ENCODE assay signal across 15 cellular contexts in the genomic region with DNA sequence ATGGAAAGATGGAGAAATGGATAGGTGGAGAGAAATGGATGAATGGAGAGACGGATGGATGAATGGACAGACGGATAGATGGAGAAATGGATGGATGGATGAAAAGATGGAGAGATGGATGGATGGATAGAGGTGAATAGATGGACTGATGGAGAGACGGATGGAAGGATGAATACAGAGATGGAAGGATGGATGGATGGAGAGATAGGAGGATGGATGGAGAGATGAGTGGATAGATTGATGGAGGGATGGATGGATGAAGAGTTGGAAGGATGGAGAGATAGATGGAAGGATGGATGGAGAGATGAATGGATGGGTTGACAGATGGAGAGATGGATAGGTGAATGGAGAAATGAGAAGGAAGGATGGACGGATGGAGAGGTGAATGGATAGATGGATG.
DNase-seq lines count a peak whose midpoint lies in the region; ATAC-seq and TF ChIP-seq lines count a peak whose summit lies in the region.
"Had no signal": no experiment of that assay in that cellular context is flagged by ENCODE, and none has a peak within 500 bp of the region (broad histone marks: within the 10 kb centered on the region; RNA-seq: fewer than 3 reads in every experiment).

No MANE protein-coding gene starts in this region.

- H3K9me3 Mint-ChIP-seq in CD14-positive monocyte = peaks cover 0 to 6% (median 0%) of the 10 kb centered on the region in 7 donors
- H3K9me3 Mint-ChIP-seq: HFFc6 had no signal

- H3K9me3 ChIP-seq in HEK293 (ENCODE audit: control insufficient read depth, insufficient read depth, low read depth, low read length) (no peaks in the 10 kb centered on the region), neuronal stem cell (replicated peaks in 1 of 2; ENCODE audit: control insufficient read depth in 2 of 2, insufficient read depth in 1 of 2, low read depth in 1 of 2, low read length in 2 of 2) (no peaks in the 10 kb centered on the region)
- H3K9me3 ChIP-seq: BE2C, HAP-1 had no signal

- H3K9ac ChIP-seq in neuronal stem cell (ENCODE audit: low read depth, low read length, poor library complexity) = no peak overlapping the region

- H3K27me3 ChIP-seq in neuronal stem cell (ENCODE audit: control insufficient read depth in 3 of 3, insufficient read depth in 3 of 3, low read depth in 1 of 3, low read length in 3 of 3) = no peaks in the 10 kb centered on the region
- H3K27me3 ChIP-seq: BE2C had no signal

- peak; percentile 25 for TF ChIP-seq CTCF in CD14-positive monocyte (IDR thresholded peaks at IDR 0.05)
- no peak for TF ChIP-seq CTCF in HEK293 (tag by site-specific recombination; IDR thresholded peaks at IDR 0.05)

- H3K4me3 Mint-ChIP-seq in CD14-positive monocyte = no peak overlapping the region
- H3K4me3 Mint-ChIP-seq: HFFc6 had no signal

- no peak overlapping the region for H2BK5ac ChIP-seq in neuronal stem cell (ENCODE audit: low read length)

- H3K4me1 ChIP-seq in HEK293 (ENCODE audit: control insufficient read depth, insufficient read depth, low read length) (no peaks in the 10 kb centered on the region), neuronal stem cell (ENCODE audit: control insufficient read depth in 2 of 2, insufficient read depth in 1 of 2, low read depth in 1 of 2, low read length in 2 of 2) (peaks cover 43 to 64% of the 10 kb centered on the region in 2 donors)
- H3K4me1 ChIP-seq: HAP-1 had no signal

- no peak for ATAC-seq in GM19452 (IDR thresholded peaks at IDR 0.05; ENCODE audit: unreplicated experiment)

- no peak overlapping the region for H2BK15ac ChIP-seq in neuronal stem cell (ENCODE audit: low read length)

- no peak overlapping the region for H3K4ac ChIP-seq in neuronal stem cell (ENCODE audit: low read length)

- intact Hi-C loops in CD14-positive monocyte (cut with micrococcal nuclease) = no loop called here

- H4K91ac ChIP-seq in neuronal stem cell (ENCODE audit: low read depth, low read length, poor library complexity) = no peak overlapping the region

- no peaks in the 10 kb centered on the region for H3K36me3 ChIP-seq in HEK293 (ENCODE audit: control insufficient read depth in 2 of 2, insufficient read depth in 1 of 2, low read length in 2 of 2)
- no peaks in the 10 kb centered on the region for H3K36me3 ChIP-seq in neuronal stem cell (replicated peaks in 1 of 2; ENCODE audit: control insufficient read depth in 2 of 2, insufficient read depth in 2 of 2, low read length in 2 of 2)
- H3K36me3 ChIP-seq: BE2C, HAP-1 had no signal

- H2BK12ac ChIP-seq in neuronal stem cell (ENCODE audit: low read length) = peak overlapping the region; percentile 14

- H2BK120ac ChIP-seq in neuronal stem cell (ENCODE audit: low read depth, low read length) = no peak overlapping the region

- no peak overlapping the region for H3K14ac ChIP-seq in neuronal stem cell (ENCODE audit: low read length)

- POLR2A ChIA-PET in HEK293 (lab: Yijun Ruan, JAX) = no interaction called here

- no peak for DNase-seq in CD14-positive monocyte (ENCODE audit: low spot score)
- no peak for DNase-seq in neuronal stem cell (ENCODE audit: low spot score)
- DNase-seq in SW480 (ENCODE audit: low spot score) = no peak
- no peak for DNase-seq in NCI-H345 treated with DMSO at 0.1 percent for 48 hours (lab: John Stamatoyannopoulos, UW; ENCODE audit: unreplicated experiment)
- DNase-seq: BE2C, DMS53, GF-D8, HFFc6, IMR-90, KG1 had no signal

- H3K4me2 ChIP-seq in neuronal stem cell (ENCODE audit: insufficient read depth, low read length, poor library complexity, severe bottlenecking) = no peak overlapping the region

- no peak overlapping the region for H3K27ac Mint-ChIP-seq in CD14-positive monocyte
- H3K27ac Mint-ChIP-seq: HFFc6 had no signal

- H3K36me3 Mint-ChIP-seq in CD14-positive monocyte = no peaks in the 10 kb centered on the region

- peaks cover 11% of the 10 kb centered on the region for H3K4me1 Mint-ChIP-seq in CD14-positive monocyte

- H3K4me3 ChIP-seq in HEK293 (ENCODE audit: low read depth, low read length) (no peak overlapping the region), neuronal stem cell (ENCODE audit: low read length in 2 of 2) (no peak overlapping the region)
- H3K4me3 ChIP-seq: HAP-1 had no signal

- H3K18ac ChIP-seq in neuronal stem cell (ENCODE audit: low read length) = no peak overlapping the region

- no peak overlapping the region for H3K27ac ChIP-seq in HEK293 (ENCODE audit: extremely low read depth, low read depth, low read length)
- H3K27ac ChIP-seq in cingulate gyrus (ENCODE audit: low read depth, low read length) = peak overlapping the region; percentile 95
- no peak overlapping the region for H3K27ac ChIP-seq in neuronal stem cell (replicated peaks; ENCODE audit: low read length)
- H3K27ac ChIP-seq: C4-2B had no signal

- H3K79me1 ChIP-seq in neuronal stem cell (ENCODE audit: low read depth, low read length) = no peaks in the 10 kb centered on the region

- no peak overlapping the region for H4K8ac ChIP-seq in neuronal stem cell (ENCODE audit: low read depth, low read length)

- H3K27me3 Mint-ChIP-seq in CD14-positive monocyte (ENCODE audit: low read depth in 3 of 3) = peaks cover 4 to 7% (median 5%) of the 10 kb centered on the region in 3 donors

- H3K23ac ChIP-seq in neuronal stem cell (ENCODE audit: low read depth, low read length, poor library complexity) = no peak overlapping the region

- no peak overlapping the region for H2AFZ ChIP-seq in neuronal stem cell (ENCODE audit: low read length)

- WGBS in neuronal stem cell (ENCODE audit: extremely low coverage in 2 of 2, insufficient read length in 2 of 2, insufficient replicate concordance in 1 of 2), 2 donors = 100% methylated on average over 4 of the region's 4 CpGs

- CTCF ChIA-PET in HEK293 (lab: Yijun Ruan, JAX) = interaction anchor here (1.1 kb wide), 1 partner anchor 10 kb away, joined by 4 read pairs; no protein-coding TSS in a partner anchor

- H2AK5ac ChIP-seq in neuronal stem cell (ENCODE audit: low read depth, low read length) = no peak overlapping the region

TF ChIP-seq in HEK293, 187 proteins besides CTCF, POLR2A, EP300 and RAD21:
- TF ChIP-seq ZNF501 (tag by site-specific recombination; IDR thresholded peaks at IDR 0.05) (no peak), ZNF366 (tag by site-specific recombination; conservative IDR thresholded peaks at IDR 0.05) (peak; percentile 100), ZBTB17 (tag by site-specific recombination; IDR thresholded peaks at IDR 0.05) (peak; percentile 96)
